8 cellular contexts compared by ENCODE assay signal in genomic region chr2:25165992-25166618, GRCh38. TPM values are rescaled to one million over a fixed set of nuclear protein-coding genes. Genes with fewer than 3 reads are reported as not detected.
A peak's percentile ranks its signal among the peaks of the same experiment; 100 is the strongest.
DNase-seq lines count a peak whose midpoint lies in the region; ATAC-seq and TF ChIP-seq lines count a peak whose summit lies in the region.

No MANE protein-coding gene starts in this region.

- CTCF ChIA-PET in BJ (lab: Yijun Ruan, JAX) = interaction anchor here (0.7 to 2.0 kb wide), 2 partner anchors 11 to 30 kb away, joined by 3 to 9 read pairs; no protein-coding TSS in a partner anchor

- H3K27me3 ChIP-seq in BJ (ENCODE audit: control insufficient read depth, insufficient read depth, low read length) = peaks cover 48% of the 10 kb centered on the region
- H3K27me3 ChIP-seq in heart left ventricle = peaks cover 16 to 74% (median 49%) of the 10 kb centered on the region in 9 donors

- ATAC-seq in GM18511 (IDR thresholded peaks at IDR 0.05; ENCODE audit: unreplicated experiment) = peak; percentile 93
- peak; percentile 56 for ATAC-seq in HG02973 (IDR thresholded peaks at IDR 0.05; ENCODE audit: unreplicated experiment)
- ATAC-seq in heart left ventricle = peak; percentile 34 to 58 (median 48)

- H3K9me3 ChIP-seq in heart left ventricle = peaks cover 0 to under 1% (median 0%) of the 10 kb centered on the region in 12 donors

- 61 to 65% (median 65%) methylated on average over 10 of the region's 10 CpGs for WGBS in heart left ventricle, 4 donors

- H3K36me3 ChIP-seq in BJ (ENCODE audit: control insufficient read depth, insufficient read depth, low read length) = no peaks in the 10 kb centered on the region
- no peaks in the 10 kb centered on the region for H3K36me3 ChIP-seq in heart left ventricle

- peaks cover 0 to 20% (median 11%) of the 10 kb centered on the region in 12 donors for H3K4me1 ChIP-seq in heart left ventricle

- POLR2A ChIA-PET in BJ (lab: Charles Lee) = no interaction called here

- no peak for TF ChIP-seq POLR2A in heart left ventricle (IDR thresholded peaks at IDR 0.05)

- H3K4me3 ChIP-seq in BJ (ENCODE audit: low read depth, low read length) (no peak overlapping the region), heart left ventricle (no peak overlapping the region)

- no peak overlapping the region for H3K27ac ChIP-seq in heart left ventricle

- intact Hi-C loops in heart left ventricle (cut with DNase I) = no loop called here

- TF ChIP-seq CTCF in BJ (IDR thresholded peaks at IDR 0.05; ENCODE audit: insufficient read depth, low read depth, low read length) = 0 out of 2 replicates have a peak, but pooled peaks have one; percentile 11
- peak in 6 of 12 donors; percentile 11 to 29 (median 18) for TF ChIP-seq CTCF in heart left ventricle (IDR thresholded peaks at IDR 0.05)

- DNase-seq in BJ (ENCODE audit: low read depth) = no peak
- peak; percentile 68 for DNase-seq in NCI-H2196 (lab: John Stamatoyannopoulos, UW; ENCODE audit: unreplicated experiment)
- peak; percentile 32 to 47 for DNase-seq in activated CD4-positive, alpha-beta T cell treated with anti-CD3 and anti-CD28 coated beads, Interleukin-2, amount 50 U/mL, for 48 hours
- peak in 3 of 5 donors; percentile 27 to 41 (median 34) for DNase-seq in heart left ventricle
- peak; percentile 19 to 23 for DNase-seq in stimulated activated CD8-positive, alpha-beta memory T cell treated with anti-CD3 and anti-CD28 coated beads, Interleukin-15, amount 100 ng/mL, for 48 hours (ENCODE audit: low read depth in 2 of 2)
- no peak for DNase-seq in NCI-H128 (lab: John Stamatoyannopoulos, UW; ENCODE audit: unreplicated experiment)

RNA-seq across cellular contexts. Expression of gene POMC, which starts 2.3 kb away (rescaled TPM):
- 0.27 and 0.43 TPM in 2 replicates for polyA plus RNA-seq in BJ (2011; rRNA removed)
- polyA minus RNA-seq in BJ (2011; rRNA and poly(A)+ RNA removed) = not detected in 2 replicates
- 1 to 10 TPM in 8 of 9 donors, under 1 TPM in 1; 0.77 to 8.0 (median 3.0) TPM for total RNA-seq in heart left ventricle
- 1 to 10 TPM; 2.6 to 7.8 TPM for polyA plus RNA-seq in heart left ventricle

Comparison
In these comparisons a context has a peak if more than half of its experiments do, and no peak if none do; other contexts are left out.
1. DNase-seq: peak in NCI-H2196 (single experiment), activated CD4-positive, alpha-beta T cell treated with anti-CD3 and anti-CD28 coated beads, Interleukin-2, amount 50 U/mL, for 48 hours (2 of 2), heart left ventricle (3 of 5) and stimulated activated CD8-positive, alpha-beta memory T cell treated with anti-CD3 and anti-CD28 coated beads, Interleukin-15, amount 100 ng/mL, for 48 hours (2 of 2); none in BJ (single experiment) and NCI-H128 (single experiment).
2. Peak in every context shown above with its lines, with median percentiles within 50 percentile points of each other: ATAC-seq.